In the genomic region with DNA sequence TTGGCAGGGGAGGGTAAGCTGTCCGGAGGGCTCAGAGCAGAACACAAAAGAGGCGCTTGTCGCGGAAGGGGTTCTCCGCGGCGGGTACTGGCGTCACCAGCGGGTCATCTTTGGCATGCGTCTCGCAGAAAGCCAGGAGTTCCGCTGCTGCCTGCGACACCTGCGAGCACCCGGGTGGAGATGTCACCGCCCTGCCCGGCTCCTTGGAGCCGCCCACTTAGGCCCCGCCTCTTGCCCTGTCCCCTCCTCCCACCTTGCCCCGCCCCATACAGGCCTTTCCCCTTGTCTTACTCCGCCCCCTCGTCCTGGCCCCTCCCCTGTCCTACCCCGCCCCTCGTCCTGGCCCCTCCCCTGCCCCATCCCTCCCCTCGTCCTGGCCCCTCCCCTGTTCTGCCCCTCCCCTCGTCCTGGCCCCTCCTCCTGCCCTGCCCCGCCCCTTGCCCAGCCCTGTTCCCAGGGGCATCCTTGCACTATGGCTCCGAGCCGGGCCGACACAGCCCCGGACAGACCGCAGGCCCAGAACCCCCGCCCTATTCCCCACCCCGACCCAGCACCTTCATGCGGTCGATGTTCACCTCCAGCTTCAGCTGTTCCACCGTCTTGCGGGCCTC, we compare ENCODE assay signal across 8 cellular contexts.
DNase-seq lines count a peak whose midpoint lies in the region; ATAC-seq and TF ChIP-seq lines count a peak whose summit lies in the region.

No MANE protein-coding gene starts in this region.

- H3K36me3 ChIP-seq in muscle layer of duodenum (ENCODE audit: control insufficient read depth in 1 of 2, insufficient read depth in 2 of 2, low read length in 2 of 2), result no peaks in the 10 kb centered on the region

- peak; percentile 56 for ATAC-seq in HG03159 (IDR thresholded peaks at IDR 0.05; ENCODE audit: unreplicated experiment)

- TF ChIP-seq POLR2A in erythroblast (IDR thresholded peaks at IDR 0.05; ENCODE audit: low read length), result no peak

- peak; percentile 97 for DNase-seq in GM03348 (ENCODE audit: low spot score)
- DNase-seq in NK-92 (lab: John Stamatoyannopoulos, UW; ENCODE audit: unreplicated experiment), result peak; percentile 65
- DNase-seq in activated T-cell treated with anti-CD3 and anti-CD28 coated beads for 24 hours (ENCODE audit: low read depth), result peak; percentile 92
- peak; percentile 89 to 93 for DNase-seq in erythroblast (lab: John Stamatoyannopoulos, UW)
- peak; percentile 77 to 87 for DNase-seq in stimulated activated CD8-positive, alpha-beta memory T cell treated with anti-CD3 and anti-CD28 coated beads, Interleukin-7, amount 100 ng/mL, for 1 hour (ENCODE audit: low read depth in 2 of 2)
- DNase-seq in NCI-H510A (lab: John Stamatoyannopoulos, UW), result no peak

- no peaks in the 10 kb centered on the region for H3K9me3 ChIP-seq in muscle layer of duodenum (ENCODE audit: control insufficient read depth in 1 of 2, low read length in 2 of 2)

- peaks cover 6 to 28% of the 10 kb centered on the region in 2 donors for H3K4me1 ChIP-seq in muscle layer of duodenum (ENCODE audit: control insufficient read depth in 1 of 2, insufficient read depth in 2 of 2, low read length in 2 of 2)

- H3K27ac ChIP-seq in muscle layer of duodenum (ENCODE audit: low read length), result no peak overlapping the region

- peak overlapping the region; percentile 52 to 56 for H3K4me3 ChIP-seq in muscle layer of duodenum (ENCODE audit: low read depth in 1 of 2, low read length in 2 of 2)

- no peaks in the 10 kb centered on the region for H3K27me3 ChIP-seq in muscle layer of duodenum (ENCODE audit: low read depth, low read length)
